Comparison of ENCODE assay signal across 1 cellular context in the genomic region with DNA sequence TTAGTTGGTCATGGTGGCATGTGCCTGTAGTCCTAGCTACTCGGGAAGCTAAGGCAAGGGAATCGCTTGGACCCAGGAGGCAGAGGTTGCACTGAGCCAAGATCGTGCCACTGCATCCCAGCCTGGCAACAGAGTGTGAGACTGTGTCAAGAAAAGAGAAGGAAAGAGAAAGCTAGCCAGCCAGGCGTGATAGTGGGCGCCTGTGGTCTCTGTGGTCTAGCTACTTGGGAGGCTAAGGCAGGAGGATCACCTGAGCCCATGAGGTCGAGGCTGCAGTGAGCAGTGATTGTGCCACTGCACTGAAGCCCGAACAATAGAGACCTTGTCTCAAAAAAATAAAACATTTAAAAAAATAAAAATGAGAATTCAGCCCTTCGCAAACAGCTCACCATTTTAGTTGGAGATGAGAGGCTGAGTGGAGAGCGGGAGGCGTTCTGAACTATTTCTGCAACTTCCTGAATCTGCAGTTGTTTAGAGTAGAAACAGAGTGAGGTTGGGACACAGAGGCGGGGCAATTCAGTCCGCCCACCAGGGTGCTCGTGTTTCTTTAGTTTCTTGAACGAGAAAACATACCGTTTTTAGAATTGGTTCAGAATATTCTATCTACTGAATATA.
TF ChIP-seq lines count a peak whose summit lies in the region.

No MANE protein-coding gene starts in this region.

TF ChIP-seq in HepG2, 621 proteins besides CTCF, POLR2A, EP300 and RAD21:
- TF ChIP-seq ELF3 (CRISPR knock-in tag; IDR thresholded peaks at IDR 0.05) (peak; percentile 25; the same call in 1 of the 2 replicates), ZNF138 (CRISPR knock-in tag; IDR thresholded peaks at IDR 0.05; ENCODE audit: low read depth) (no peak), ZMYM3 (CRISPR knock-in tag; IDR thresholded peaks at IDR 0.05) (peak; percentile 60), ETV5 (CRISPR knock-in tag; IDR thresholded peaks at IDR 0.05; ENCODE audit: borderline replicate concordance) (peak; percentile 13; the same call in 1 of the 2 replicates), SP5 (CRISPR knock-in tag; IDR thresholded peaks at IDR 0.05; ENCODE audit: borderline replicate concordance, low read depth) (peak; percentile 33; the same call in 1 of the 2 replicates), POLR2G (IDR thresholded peaks at IDR 0.05; ENCODE audit: low read depth, low read length) (0 out of 2 replicates have a peak, but pooled peaks have one; percentile 42), THAP11 (CRISPR knock-in tag; IDR thresholded peaks at IDR 0.05) (0 out of 2 replicates have a peak, but pooled peaks have one; percentile 8), NR2F2 (IDR thresholded peaks at IDR 0.05; ENCODE audit: borderline replicate concordance, low read depth) (no peak), ELF1 (CRISPR knock-in tag; IDR thresholded peaks at IDR 0.05) (peak; percentile 56; the same call in 1 of the 2 replicates)
- TF ChIP-seq, protein P1, sequence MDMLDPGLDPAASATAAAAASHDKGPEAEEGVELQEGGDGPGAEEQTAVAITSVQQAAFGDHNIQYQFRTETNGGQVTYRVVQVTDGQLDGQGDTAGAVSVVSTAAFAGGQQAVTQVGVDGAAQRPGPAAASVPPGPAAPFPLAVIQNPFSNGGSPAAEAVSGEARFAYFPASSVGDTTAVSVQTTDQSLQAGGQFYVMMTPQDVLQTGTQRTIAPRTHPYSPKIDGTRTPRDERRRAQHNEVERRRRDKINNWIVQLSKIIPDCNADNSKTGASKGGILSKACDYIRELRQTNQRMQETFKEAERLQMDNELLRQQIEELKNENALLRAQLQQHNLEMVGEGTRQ (IDR thresholded peaks at IDR 0.05; ENCODE audit: low read depth, low read length), result no peak
- TF ChIP-seq, protein P1 (CRISPR knock-in tag; IDR thresholded peaks at IDR 0.05; ENCODE audit: borderline replicate concordance), result no peak
- TF ChIP-seq, protein P2, sequence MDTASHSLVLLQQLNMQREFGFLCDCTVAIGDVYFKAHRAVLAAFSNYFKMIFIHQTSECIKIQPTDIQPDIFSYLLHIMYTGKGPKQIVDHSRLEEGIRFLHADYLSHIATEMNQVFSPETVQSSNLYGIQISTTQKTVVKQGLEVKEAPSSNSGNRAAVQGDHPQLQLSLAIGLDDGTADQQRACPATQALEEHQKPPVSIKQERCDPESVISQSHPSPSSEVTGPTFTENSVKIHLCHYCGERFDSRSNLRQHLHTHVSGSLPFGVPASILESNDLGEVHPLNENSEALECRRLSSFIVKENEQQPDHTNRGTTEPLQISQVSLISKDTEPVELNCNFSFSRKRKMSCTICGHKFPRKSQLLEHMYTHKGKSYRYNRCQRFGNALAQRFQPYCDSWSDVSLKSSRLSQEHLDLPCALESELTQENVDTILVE (CRISPR knock-in tag; IDR thresholded peaks at IDR 0.05), result no peak
- TF ChIP-seq, protein P3, sequence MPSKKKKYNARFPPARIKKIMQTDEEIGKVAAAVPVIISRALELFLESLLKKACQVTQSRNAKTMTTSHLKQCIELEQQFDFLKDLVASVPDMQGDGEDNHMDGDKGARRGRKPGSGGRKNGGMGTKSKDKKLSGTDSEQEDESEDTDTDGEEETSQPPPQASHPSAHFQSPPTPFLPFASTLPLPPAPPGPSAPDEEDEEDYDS (CRISPR knock-in tag; IDR thresholded peaks at IDR 0.05), result peak; percentile 33; the same call in 1 of the 2 replicates
- TF ChIP-seq, protein P4, sequence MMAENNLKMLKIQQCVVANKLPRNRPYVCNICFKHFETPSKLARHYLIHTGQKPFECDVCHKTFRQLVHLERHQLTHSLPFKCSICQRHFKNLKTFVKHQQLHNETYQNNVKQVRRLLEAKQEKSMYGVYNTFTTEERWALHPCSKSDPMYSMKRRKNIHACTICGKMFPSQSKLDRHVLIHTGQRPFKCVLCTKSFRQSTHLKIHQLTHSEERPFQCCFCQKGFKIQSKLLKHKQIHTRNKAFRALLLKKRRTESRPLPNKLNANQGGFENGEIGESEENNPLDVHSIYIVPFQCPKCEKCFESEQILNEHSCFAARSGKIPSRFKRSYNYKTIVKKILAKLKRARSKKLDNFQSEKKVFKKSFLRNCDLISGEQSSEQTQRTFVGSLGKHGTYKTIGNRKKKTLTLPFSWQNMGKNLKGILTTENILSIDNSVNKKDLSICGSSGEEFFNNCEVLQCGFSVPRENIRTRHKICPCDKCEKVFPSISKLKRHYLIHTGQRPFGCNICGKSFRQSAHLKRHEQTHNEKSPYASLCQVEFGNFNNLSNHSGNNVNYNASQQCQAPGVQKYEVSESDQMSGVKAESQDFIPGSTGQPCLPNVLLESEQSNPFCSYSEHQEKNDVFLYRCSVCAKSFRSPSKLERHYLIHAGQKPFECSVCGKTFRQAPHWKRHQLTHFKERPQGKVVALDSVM (CRISPR knock-in tag; IDR thresholded peaks at IDR 0.05), result peak; percentile 96
